17 cellular contexts compared by ENCODE assay signal in genomic region chr18:64027931-64028695, GRCh38. TPM values are rescaled to one million over a fixed set of nuclear protein-coding genes. Genes with fewer than 3 reads are reported as not detected.
DNase-seq lines count a peak whose midpoint lies in the region; ATAC-seq, FAIRE-seq and TF ChIP-seq lines count a peak whose summit lies in the region.
"Had no signal": no experiment of that assay in that cellular context is flagged by ENCODE, and none has a peak within 500 bp of the region (broad histone marks: within the 10 kb centered on the region; RNA-seq: fewer than 3 reads in every experiment).

No MANE protein-coding gene starts in this region.

- H3K27me3 ChIP-seq in GM12878 (replicated peaks in 1 of 2; ENCODE audit: control insufficient read depth in 2 of 2, insufficient read depth in 2 of 2, low read length in 1 of 2) = no peaks in the 10 kb centered on the region; a peak in 1 of 4 replicates

- TF ChIP-seq POLR2A in GM12878 (IDR thresholded peaks at IDR 0.05; ENCODE audit: low read depth, low read length) = no peak

- ATAC-seq in GM18519 (IDR thresholded peaks at IDR 0.05; ENCODE audit: low FRiP score, unreplicated experiment) = peak; percentile 80
- peak; percentile 69 for ATAC-seq in GM21367 (IDR thresholded peaks at IDR 0.05; ENCODE audit: unreplicated experiment)
- ATAC-seq in HG02885 (IDR thresholded peaks at IDR 0.05; ENCODE audit: poor library complexity, unreplicated experiment) = peak; percentile 87
- ATAC-seq in GM12878 = peak; percentile 88
- ATAC-seq in activated T-cell treated with anti-CD3 and anti-CD28 coated beads, Interleukin-2, amount 50 U/mL, for 72 hours (replicated peaks in 1 of 2) = no peak
- ATAC-seq in HG03045 (IDR thresholded peaks at IDR 0.05; ENCODE audit: unreplicated experiment) = no peak

- no peak overlapping the region for H3K4me3 ChIP-seq in GM12878
- no peak overlapping the region for H3K4me3 ChIP-seq in foreskin fibroblast (ENCODE audit: low read depth in 1 of 2, low read length in 2 of 2)

- no TSS peak for BruUV-seq in GM12878 (replicated peaks; lab: Mats Ljungman, UMichigan)

- POLR2A ChIA-PET in GM12878 (lab: Charles Lee) = no interaction called here

- no peaks in the 10 kb centered on the region for H3K4me1 Mint-ChIP-seq in activated T-cell treated with anti-CD3 and anti-CD28 coated beads, Interleukin-2, amount 50 U/mL, for 72 hours (ENCODE audit: low read depth)
- H3K4me1 Mint-ChIP-seq: CD8-positive, alpha-beta memory T cell had no signal

- no peak for TF ChIP-seq RAD21 in GM12878 (IDR thresholded peaks at IDR 0.05; ENCODE audit: insufficient read depth, low read depth, low read length)

- no peaks in the 10 kb centered on the region for H3K36me3 ChIP-seq in GM12878 (ENCODE audit: control insufficient read depth in 2 of 2, insufficient read depth in 2 of 2, low read length in 1 of 2)

- WGBS in GM12878 (ENCODE audit: insufficient coverage, insufficient replicate concordance, low lambda C conversion rate, missing lambda C conversion rate) = 3% methylated on average over 4 of the region's 4 CpGs

- no peak overlapping the region for H3K4me3 Mint-ChIP-seq in activated T-cell treated with anti-CD3 and anti-CD28 coated beads, Interleukin-2, amount 50 U/mL, for 72 hours
- H3K4me3 Mint-ChIP-seq: brain; CD8-positive, alpha-beta memory T cell; memory B cell; T-helper 1 cell treated with Interleukin-12 subunit alpha and Interleukin-12 subunit beta and Interleukin-4 antibody, amounts not matched to agents 30 μg/mL and 1 μg/mL, for 36 hours had no signal

- SMC1A ChIA-PET in GM12878 (lab: Charles Lee; ENCODE audit: uncharacterized antibody, unreplicated experiment) = interaction anchor here (0.8 to 1.5 kb wide), 6 partner anchors 9 to 92 kb away, joined by 3 to 6 read pairs (median 4); no protein-coding TSS in a partner anchor

- intact Hi-C loops in GM12878 (cut with micrococcal nuclease; ENCODE audit: unreplicated experiment) = no loop called here

- no peak for TF ChIP-seq CTCF in GM12878 (IDR thresholded peaks at IDR 0.05 in 2 of 3, conservative IDR thresholded peaks at IDR 0.05 in 1 of 3; ENCODE audit: control insufficient read depth in 2 of 3, extremely low read depth in 1 of 3, insufficient read depth in 1 of 3, low read depth in 3 of 3, low read length in 3 of 3)
- no peak for TF ChIP-seq CTCF in foreskin fibroblast (IDR thresholded peaks at IDR 0.05; ENCODE audit: low read depth, low read length)

- no peaks in the 10 kb centered on the region for H4K20me1 ChIP-seq in GM12878 (ENCODE audit: control insufficient read depth, insufficient read depth)

- DNase-seq in GM12878 (ENCODE audit: low read depth, low spot score) (peak; percentile 45), foreskin fibroblast (no peak), HK-2 (ENCODE audit: unreplicated experiment) (no peak)
- no peak for DNase-seq in activated T-cell treated with anti-CD3 and anti-CD28 coated beads, Interleukin-2, amount 50 U/mL, for 72 hours
- DNase-seq: activated CD4-positive, alpha-beta T cell treated with anti-CD3 and anti-CD28 coated beads, Interleukin-2, amount 50 U/mL, for 4 hours; activated effector memory CD4-positive, alpha-beta T cell treated with anti-CD3 and anti-CD28 coated beads, Interleukin-2, amount 50 U/mL, for 16 hours; CD8-positive, alpha-beta memory T cell; NCI-H187; posterior cingulate gyrus had no signal

- H3K36me3 Mint-ChIP-seq in activated T-cell treated with anti-CD3 and anti-CD28 coated beads, Interleukin-2, amount 50 U/mL, for 72 hours (ENCODE audit: insufficient read depth in 2 of 2) = no peaks in the 10 kb centered on the region
- H3K36me3 Mint-ChIP-seq: brain; CD8-positive, alpha-beta memory T cell; memory B cell had no signal

- RAD21 ChIA-PET in GM12878 (lab: Charles Lee; ENCODE audit: unreplicated experiment) = interaction anchor here (1.1 kb wide), 1 partner anchor 10 kb away, joined by 3 read pairs; no protein-coding TSS in a partner anchor

- no peaks in the 10 kb centered on the region for H3K9me3 Mint-ChIP-seq in activated T-cell treated with anti-CD3 and anti-CD28 coated beads, Interleukin-2, amount 50 U/mL, for 72 hours
- H3K9me3 Mint-ChIP-seq: CD8-positive, alpha-beta memory T cell; memory B cell; T-helper 1 cell treated with Interleukin-12 subunit alpha and Interleukin-12 subunit beta and Interleukin-4 antibody, amounts not matched to agents 30 μg/mL and 1 μg/mL, for 36 hours had no signal

- CTCF ChIA-PET in GM12878 (lab: Yijun Ruan, JAX) = interaction anchor here (0.9 to 1.9 kb wide), 4 partner anchors 9 to 72 kb away, joined by 3 to 10 read pairs (median 5); no protein-coding TSS in a partner anchor

- in situ Hi-C loops in GM12878 (cut with MboI) = loop anchor here (25.0 kb wide), 1 partner anchor 1059 kb away; no protein-coding TSS in a partner anchor

- peak overlapping the region; percentile 39; the same call in 1 of the 2 replicates for H3K27ac ChIP-seq in GM12878 (ENCODE audit: control insufficient read depth, insufficient read depth)

- H3K27ac Mint-ChIP-seq in activated T-cell treated with anti-CD3 and anti-CD28 coated beads, Interleukin-2, amount 50 U/mL, for 72 hours = no peak overlapping the region
- H3K27ac Mint-ChIP-seq: CD8-positive, alpha-beta memory T cell; memory B cell; T-helper 1 cell treated with Interleukin-12 subunit alpha and Interleukin-12 subunit beta and Interleukin-4 antibody, amounts not matched to agents 30 μg/mL and 1 μg/mL, for 36 hours had no signal

- no peaks in the 10 kb centered on the region for H3K79me2 ChIP-seq in GM12878 (ENCODE audit: control insufficient read depth, insufficient read depth, low read length)

- H3K9me3 ChIP-seq in GM12878 (replicated peaks; ENCODE audit: control insufficient read depth, insufficient read depth, low read length) = no peaks in the 10 kb centered on the region; the same call in 2 of the 3 replicates

- H3K9ac ChIP-seq in GM12878 (ENCODE audit: control insufficient read depth, insufficient read depth, low read length) = no peak overlapping the region

- H3K27me3 Mint-ChIP-seq in activated T-cell treated with anti-CD3 and anti-CD28 coated beads, Interleukin-2, amount 50 U/mL, for 72 hours (ENCODE audit: low read depth) = peaks cover 12% of the 10 kb centered on the region

- H2AFZ ChIP-seq in GM12878 (ENCODE audit: control insufficient read depth, low read depth, low read length) = peak overlapping the region; percentile 44

- peak; percentile 52 for FAIRE-seq in GM12878 (lab: Jason Lieb, UNC)
- FAIRE-seq: endometrium had no signal

- peaks cover 9% of the 10 kb centered on the region; the same call in 1 of the 2 replicates for H3K4me1 ChIP-seq in GM12878 (ENCODE audit: control insufficient read depth, insufficient read depth, low read length)

- peak overlapping the region; percentile 7; the same call in 1 of the 2 replicates for H3K4me2 ChIP-seq in GM12878 (ENCODE audit: control insufficient read depth, insufficient read depth)

- TF ChIP-seq EP300 in GM12878 (IDR thresholded peaks at IDR 0.05; ENCODE audit: borderline replicate concordance in 1 of 2, control insufficient read depth in 1 of 2, low read depth in 2 of 2, low read length in 2 of 2) = no peak; a peak in 1 of 4 replicates

TF ChIP-seq in GM12878, 131 proteins besides CTCF, POLR2A, EP300 and RAD21 (continues in another document):
- TF ChIP-seq LARP7 (IDR thresholded peaks at IDR 0.05) = 0 out of 2 replicates have a peak, but pooled peaks have one; percentile 17
- TF ChIP-seq BMI1 (IDR thresholded peaks at IDR 0.05; ENCODE audit: borderline replicate concordance) = peak; percentile 52; the same call in 1 of the 2 replicates
- TF ChIP-seq IKZF1 (conservative IDR thresholded peaks at IDR 0.05) = peak; percentile 77
- 0 out of 2 replicates have a peak, but pooled peaks have one; percentile 22 for TF ChIP-seq NBN (IDR thresholded peaks at IDR 0.05)
- TF ChIP-seq ATF7 (IDR thresholded peaks at IDR 0.05; ENCODE audit: low read depth) = 0 out of 2 replicates have a peak, but pooled peaks have one; percentile 14
- no peak for TF ChIP-seq SREBF2 (IDR thresholded peaks at IDR 0.05; ENCODE audit: low read length)
- no peak for TF ChIP-seq SMAD1 (IDR thresholded peaks at IDR 0.05; ENCODE audit: low read depth, partially characterized antibody)
- TF ChIP-seq RUNX3 (IDR thresholded peaks at IDR 0.05; ENCODE audit: low read length) = peak; percentile 41
- TF ChIP-seq BHLHE40 (IDR thresholded peaks at IDR 0.05; ENCODE audit: borderline replicate concordance in 1 of 2, low read depth in 2 of 2, low read length in 1 of 2) = peak in 1 of 2 experiments; percentile 20; a peak in 1 of 4 replicates
- no peak for TF ChIP-seq CEBPB (IDR thresholded peaks at IDR 0.05; ENCODE audit: borderline replicate concordance in 1 of 2, low read depth in 2 of 2, low read length in 2 of 2)
- peak; percentile 18 for TF ChIP-seq RELA (IDR thresholded peaks at IDR 0.05; ENCODE audit: borderline replicate concordance, partially characterized antibody)
- TF ChIP-seq ZSCAN29 (IDR thresholded peaks at IDR 0.05) = no peak
- peak in 1 of 2 experiments; percentile 55; a peak in 1 of 3 replicates for TF ChIP-seq EGR1 (IDR thresholded peaks at IDR 0.05; ENCODE audit: borderline replicate concordance in 1 of 2, low read depth in 2 of 2, low read length in 2 of 2)
- 0 out of 2 replicates have a peak, but pooled peaks have one; percentile 16 for TF ChIP-seq NR2C1 (IDR thresholded peaks at IDR 0.05)
- no peak for TF ChIP-seq ZZZ3 (IDR thresholded peaks at IDR 0.05; ENCODE audit: control insufficient read depth, insufficient read length, low read depth)

RNA-seq across cellular contexts. Expression of gene SERPINB8, which starts 58.2 kb away (rescaled TPM):
- total RNA-seq in GM12878 (2013; cell fraction: nucleolus; rRNA removed) = 23.8 and 26.6 TPM in 2 replicates
- total RNA-seq in GM12878 (2014; rRNA removed) = 9.9 and 11.2 TPM in 2 replicates
- 11.1 and 12.1 TPM in 2 replicates for total RNA-seq in GM12878 (2014; rRNA removed; fragmentation: Illumina TruSeq; extraction: Trizol)
- 21.8 and 22.0 TPM in 2 replicates for total RNA-seq in GM12878 (2021)
- 9.4 TPM for polyA plus RNA-seq in GM12878 (2011; ENCODE audit: low read depth)
- polyA plus RNA-seq in GM12878 (2011; rRNA removed) = 28.7 and 35.8 TPM in 2 replicates
- polyA plus RNA-seq in GM12878 (2011; cell fraction: cytosol; rRNA removed) = 11.4 and 14.4 TPM in 2 replicates
- polyA plus RNA-seq in GM12878 (2011; cell fraction: nucleus; rRNA removed) = 42.5 and 44.8 TPM in 2 replicates
- 10.4 and 13.6 TPM in 2 replicates for polyA plus RNA-seq in GM12878 (2012)
- 31.5 and 36.8 TPM in 2 replicates for polyA plus RNA-seq in GM12878 (2014; fragmentation: Illumina TruSeq; extraction: Trizol)
- 10 to 100 TPM in 1 of 2 experiments, 1 to 10 TPM in 1; 8.1 to 13.0 TPM for polyA plus RNA-seq in GM12878 (2014; fragmentation: Nextera tagmentation; extraction: Ambion mirVana)
- 15.0 and 20.1 TPM in 2 replicates for polyA plus RNA-seq in GM12878 (2014; rRNA removed)
- 10 to 100 TPM; 16.2 to 17.2 TPM for polyA plus RNA-seq in GM12878 (2016; fragmentation: Nextera tagmentation; extraction: Ambion mirVana)
- 12.6 and 13.6 TPM in 2 replicates for polyA minus RNA-seq in GM12878 (2011; rRNA and poly(A)+ RNA removed)
- polyA minus RNA-seq in GM12878 (2011; cell fraction: cytosol; rRNA and poly(A)+ RNA removed) = 3.6 and 4.0 TPM in 2 replicates
- polyA minus RNA-seq in GM12878 (2011; cell fraction: nucleus; rRNA and poly(A)+ RNA removed) = 15.0 and 23.1 TPM in 2 replicates
- total RNA-seq in activated T-cell treated with anti-CD3 and anti-CD28 coated beads, Interleukin-2, amount 50 U/mL, for 72 hours = 10 to 100 TPM; 18.6 to 28.8 TPM

Comparison
In these comparisons a context has a peak if more than half of its experiments do, and no peak if none do; other contexts are left out.
1. ATAC-seq: peak in GM18519 (single experiment), GM21367 (single experiment), HG02885 (single experiment) and GM12878 (single experiment); none in activated T-cell treated with anti-CD3 and anti-CD28 coated beads, Interleukin-2, amount 50 U/mL, for 72 hours (0 of 2) and HG03045 (single experiment).